ENCODE assay signal across 2 cellular contexts in the genomic region with DNA sequence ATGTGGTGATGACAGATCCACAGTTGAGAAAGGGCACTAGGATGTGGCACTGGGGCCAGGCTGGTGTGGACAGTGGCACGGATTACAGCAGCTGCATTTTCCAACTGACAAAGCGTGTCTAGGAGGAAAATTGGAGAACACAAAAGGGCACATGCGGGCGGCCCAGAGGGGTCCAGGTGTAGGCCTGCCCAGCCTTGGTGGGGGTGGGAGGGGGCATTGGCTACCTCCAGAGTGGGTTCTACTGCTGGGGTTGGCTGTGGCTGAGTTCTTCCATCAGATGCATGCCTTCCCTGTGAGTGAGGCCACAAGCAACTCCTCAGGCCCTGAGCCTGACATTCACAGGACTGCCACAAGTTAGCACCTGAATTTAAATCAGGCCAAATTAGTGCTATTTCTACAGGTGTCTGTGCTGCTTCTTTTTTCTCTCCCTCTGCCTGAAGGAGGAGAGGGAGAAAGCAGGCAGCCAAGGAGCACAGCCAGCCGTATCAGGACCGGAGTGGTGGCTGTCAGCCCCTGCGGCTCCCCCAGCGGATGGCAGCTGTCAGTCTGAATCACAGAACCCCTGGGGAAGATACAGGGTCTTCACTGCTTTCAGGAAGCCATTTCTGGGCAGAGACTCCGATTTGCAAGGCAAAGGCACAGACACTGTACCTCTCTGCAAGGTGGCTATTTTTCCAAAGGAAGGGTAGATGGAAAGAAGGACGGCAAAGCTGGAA.
TF ChIP-seq lines count a peak whose summit lies in the region.

No MANE protein-coding gene starts in this region.

TF ChIP-seq in H1, 55 proteins besides CTCF, POLR2A, EP300 and RAD21 (continued from another document):
- TF ChIP-seq RNF2 (IDR thresholded peaks at IDR 0.05; ENCODE audit: borderline replicate concordance, low read depth, low read length, missing control alignments, poor library complexity, severe bottlenecking): no peak
- no peak for TF ChIP-seq HDAC6 (IDR thresholded peaks at IDR 0.05; ENCODE audit: low read depth, low read length)
- TF ChIP-seq MAFK (IDR thresholded peaks at IDR 0.05; ENCODE audit: low read depth, low read length): no peak
- no peak for TF ChIP-seq CHD1 (IDR thresholded peaks at IDR 0.05; ENCODE audit: low read depth, low read length)
- TF ChIP-seq YY1 (IDR thresholded peaks at IDR 0.05; ENCODE audit: low read depth, low read length): no peak
- no peak for TF ChIP-seq JUN (IDR thresholded peaks at IDR 0.05; ENCODE audit: low read depth, low read length)
- no peak for TF ChIP-seq POU5F1 (IDR thresholded peaks at IDR 0.05; ENCODE audit: low read depth, low read length)
- no peak for TF ChIP-seq GTF2F1 (IDR thresholded peaks at IDR 0.05; ENCODE audit: borderline replicate concordance, low read depth, low read length)
- no peak for TF ChIP-seq SIN3A (conservative IDR thresholded peaks at IDR 0.05 in 1 of 2, IDR thresholded peaks at IDR 0.05 in 1 of 2; ENCODE audit: low read depth in 1 of 2, low read length in 2 of 2)

TF ChIP-seq in neural cell, 6 proteins besides CTCF, POLR2A, EP300 and RAD21 (continued from another document):
- peak; percentile 54 for TF ChIP-seq POLR2AphosphoS5 (IDR thresholded peaks at IDR 0.05)
- TF ChIP-seq, protein P1, sequence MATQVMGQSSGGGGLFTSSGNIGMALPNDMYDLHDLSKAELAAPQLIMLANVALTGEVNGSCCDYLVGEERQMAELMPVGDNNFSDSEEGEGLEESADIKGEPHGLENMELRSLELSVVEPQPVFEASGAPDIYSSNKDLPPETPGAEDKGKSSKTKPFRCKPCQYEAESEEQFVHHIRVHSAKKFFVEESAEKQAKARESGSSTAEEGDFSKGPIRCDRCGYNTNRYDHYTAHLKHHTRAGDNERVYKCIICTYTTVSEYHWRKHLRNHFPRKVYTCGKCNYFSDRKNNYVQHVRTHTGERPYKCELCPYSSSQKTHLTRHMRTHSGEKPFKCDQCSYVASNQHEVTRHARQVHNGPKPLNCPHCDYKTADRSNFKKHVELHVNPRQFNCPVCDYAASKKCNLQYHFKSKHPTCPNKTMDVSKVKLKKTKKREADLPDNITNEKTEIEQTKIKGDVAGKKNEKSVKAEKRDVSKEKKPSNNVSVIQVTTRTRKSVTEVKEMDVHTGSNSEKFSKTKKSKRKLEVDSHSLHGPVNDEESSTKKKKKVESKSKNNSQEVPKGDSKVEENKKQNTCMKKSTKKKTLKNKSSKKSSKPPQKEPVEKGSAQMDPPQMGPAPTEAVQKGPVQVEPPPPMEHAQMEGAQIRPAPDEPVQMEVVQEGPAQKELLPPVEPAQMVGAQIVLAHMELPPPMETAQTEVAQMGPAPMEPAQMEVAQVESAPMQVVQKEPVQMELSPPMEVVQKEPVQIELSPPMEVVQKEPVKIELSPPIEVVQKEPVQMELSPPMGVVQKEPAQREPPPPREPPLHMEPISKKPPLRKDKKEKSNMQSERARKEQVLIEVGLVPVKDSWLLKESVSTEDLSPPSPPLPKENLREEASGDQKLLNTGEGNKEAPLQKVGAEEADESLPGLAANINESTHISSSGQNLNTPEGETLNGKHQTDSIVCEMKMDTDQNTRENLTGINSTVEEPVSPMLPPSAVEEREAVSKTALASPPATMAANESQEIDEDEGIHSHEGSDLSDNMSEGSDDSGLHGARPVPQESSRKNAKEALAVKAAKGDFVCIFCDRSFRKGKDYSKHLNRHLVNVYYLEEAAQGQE (IDR thresholded peaks at IDR 0.05; ENCODE audit: borderline replicate concordance): no peak
